Comparison of ENCODE assay signal across 8 cellular contexts in genomic region chr14:102901633-102902032, GRCh38. TPM values are rescaled to one million over a fixed set of nuclear protein-coding genes. Genes with fewer than 3 reads are reported as not detected.
DNase-seq lines count a peak whose midpoint lies in the region; ATAC-seq and TF ChIP-seq lines count a peak whose summit lies in the region.

No MANE protein-coding gene starts in this region.

- H3K27ac ChIP-seq in HL-60 (replicated peaks): peak overlapping the region; percentile 30
- H3K27ac ChIP-seq in thyroid gland: peak overlapping the region in 1 of 3 donors; percentile 62

- H3K36me3 Mint-ChIP-seq in nephron progenitor cell (ENCODE audit: low read depth): peaks cover 51% of the 10 kb centered on the region
- peaks cover 37% of the 10 kb centered on the region for H3K36me3 Mint-ChIP-seq in MCF 10A (ENCODE audit: insufficient read depth, unreplicated experiment)

- ATAC-seq in GM21723 (IDR thresholded peaks at IDR 0.05; ENCODE audit: unreplicated experiment): peak; percentile 76

- no peak overlapping the region for H3K4me3 ChIP-seq in HL-60 (replicated peaks; ENCODE audit: insufficient read depth, low read length)
- H3K4me3 ChIP-seq in thyroid gland (replicated peaks in 1 of 3): no peak overlapping the region

- no TSS peak for BruUV-seq in MCF 10A (replicated peaks; lab: Mats Ljungman, UMichigan)

- H3K27me3 Mint-ChIP-seq in nephron progenitor cell (ENCODE audit: low read depth, poor library complexity) (peaks cover 7% of the 10 kb centered on the region), MCF 10A (ENCODE audit: insufficient read depth, unreplicated experiment) (no peaks in the 10 kb centered on the region)

- CTCF ChIA-PET in MCF 10A (lab: Yijun Ruan, JAX): interaction anchor here (0.5 kb wide), 1 partner anchor 10 kb away, joined by 3 read pairs; no protein-coding TSS in a partner anchor

- H3K27ac Mint-ChIP-seq in nephron progenitor cell: peak overlapping the region; percentile 72
- H3K27ac Mint-ChIP-seq in MCF 10A (ENCODE audit: low read depth, unreplicated experiment): no peak overlapping the region

- H3K4me1 ChIP-seq in thyroid gland: peaks cover 42 to 71% of the 10 kb centered on the region in 2 donors

- DNase-seq in NK-92 treated with Interleukin-12 subunit alpha and Interleukin-12 subunit beta, amount 100 ng/mL, for 24 hours (lab: John Stamatoyannopoulos, UW): peak; percentile 36
- no peak for DNase-seq in NK-92 (lab: John Stamatoyannopoulos, UW; ENCODE audit: unreplicated experiment)
- peak in 1 of 2 experiments; percentile 38 for DNase-seq in HL-60 (ENCODE audit: low read depth in 1 of 2, low spot score in 1 of 2)
- no peak for DNase-seq in nephron progenitor cell
- DNase-seq in medulla oblongata (ENCODE audit: extremely low spot score): no peak
- no peak for DNase-seq in thyroid gland
- no peak for DNase-seq in MCF 10A (ENCODE audit: unreplicated experiment)

- peaks cover 0 to 6% of the 10 kb centered on the region in 2 donors for H3K36me3 ChIP-seq in thyroid gland

- POLR2A ChIA-PET in MCF 10A (lab: Yijun Ruan, JAX): no interaction called here

- H3K9me3 ChIP-seq in thyroid gland: no peaks in the 10 kb centered on the region

- H3K27me3 ChIP-seq in HL-60 (ENCODE audit: insufficient read depth, poor library complexity, severe bottlenecking) (no peaks in the 10 kb centered on the region), thyroid gland (no peaks in the 10 kb centered on the region)

- H3K4me1 Mint-ChIP-seq in nephron progenitor cell (peaks cover 27% of the 10 kb centered on the region), MCF 10A (ENCODE audit: insufficient read depth, unreplicated experiment) (no peaks in the 10 kb centered on the region)

- no peak overlapping the region for H3K4me3 Mint-ChIP-seq in nephron progenitor cell
- no peak overlapping the region for H3K4me3 Mint-ChIP-seq in MCF 10A (ENCODE audit: unreplicated experiment)

- TF ChIP-seq CTCF in HL-60 (IDR thresholded peaks at IDR 0.05; ENCODE audit: insufficient read depth, low read length) (no peak), nephron progenitor cell (IDR thresholded peaks at IDR 0.05) (no peak), thyroid gland (IDR thresholded peaks at IDR 0.05) (no peak), MCF 10A (IDR thresholded peaks at IDR 0.05; ENCODE audit: unreplicated experiment) (no peak)

- H3K9me3 Mint-ChIP-seq in nephron progenitor cell: peaks cover 14% of the 10 kb centered on the region
- H3K9me3 Mint-ChIP-seq in MCF 10A (ENCODE audit: unreplicated experiment): no peaks in the 10 kb centered on the region

- intact Hi-C loops in thyroid gland (cut with DNase I): no loop called here
- intact Hi-C loops in MCF 10A (cut with micrococcal nuclease): no loop called here

- WGBS in thyroid gland, 2 donors: 86 to 89% methylated on average over 4 of the region's 4 CpGs

- no peak for TF ChIP-seq POLR2A in thyroid gland (IDR thresholded peaks at IDR 0.05)

RNA-seq across cellular contexts. Expression of gene AMN, which starts 20.8 kb away (rescaled TPM):
- 10 to 100 TPM in 1 of 4 donors, 1 to 10 TPM in 3; 1.3 to 18.8 (median 3.3) TPM for total RNA-seq in thyroid gland
- total RNA-seq in MCF 10A (2022): 0.29 TPM in 1 of 2 replicates, not detected in the other
